9 cellular contexts compared by ENCODE assay signal in genomic region chr3:126835472-126836219, GRCh38.
DNase-seq lines count a peak whose midpoint lies in the region; ATAC-seq and TF ChIP-seq lines count a peak whose summit lies in the region.
"Had no signal": no experiment of that assay in that cellular context is flagged by ENCODE, and none has a peak within 500 bp of the region (broad histone marks: within the 10 kb centered on the region; RNA-seq: fewer than 3 reads in every experiment).

No MANE protein-coding gene starts in this region.

- CTCF ChIA-PET in Panc1 (lab: Charles Lee) = interaction anchor here (0.7 to 1.6 kb wide), 3 partner anchors 10 to 156 kb away, joined by 3 to 7 read pairs (median 3); no protein-coding TSS in a partner anchor

- TF ChIP-seq POLR2A in prostate gland (IDR thresholded peaks at IDR 0.05) = no peak

- POLR2A ChIA-PET in Panc1 (lab: Charles Lee) = no interaction called here

- no peak overlapping the region for H3K9ac ChIP-seq in GM23248

- peak overlapping the region; percentile 38 for H3K4me2 ChIP-seq in GM23248 (ENCODE audit: unreplicated experiment)

- H3K36me3 ChIP-seq in GM23248 (ENCODE audit: low read depth) = no peaks in the 10 kb centered on the region
- H3K36me3 ChIP-seq in Panc1 (ENCODE audit: control insufficient read depth, insufficient read depth, low read length) = no peaks in the 10 kb centered on the region
- H3K36me3 ChIP-seq in prostate gland = no peaks in the 10 kb centered on the region
- H3K36me3 ChIP-seq: heart left ventricle had no signal

- peak; percentile 91 for ATAC-seq in Panc1
- no peak for ATAC-seq in GM19351 (IDR thresholded peaks at IDR 0.05; ENCODE audit: unreplicated experiment)
- ATAC-seq in GM18517 (IDR thresholded peaks at IDR 0.05; ENCODE audit: unreplicated experiment) = no peak

- no TSS peak for BruUV-seq in Panc1 (replicated peaks; lab: Mats Ljungman, UMichigan)

- 72 to 73% methylated on average over 9 of the region's 9 CpGs for WGBS in GM23248 (ENCODE audit: low coverage in 1 of 2, low lambda C conversion rate in 2 of 2, missing lambda C conversion rate in 2 of 2), 2 experiments
- 28% methylated on average over 9 of the region's 9 CpGs for WGBS in prostate gland

- H4K20me1 ChIP-seq in GM23248 (ENCODE audit: insufficient read depth) = no peaks in the 10 kb centered on the region

- H3K79me2 ChIP-seq in GM23248 (ENCODE audit: insufficient read depth) = no peaks in the 10 kb centered on the region

- in situ Hi-C loops in GM23248 (cut with MboI) (no loop called here), Panc1 (cut with HindIII; ENCODE audit: low pct_unique_long_range_greater_than_20kb, low sequenced_read_pairs) (no loop called here)

- intact Hi-C loops in Panc1 (cut with micrococcal nuclease; ENCODE audit: unreplicated experiment) (no loop called here), prostate gland (cut with DNase I) (no loop called here)

- H3K27ac ChIP-seq in GM23248 (peak overlapping the region; percentile 63), Panc1 (ENCODE audit: low read length) (peak overlapping the region; percentile 51), prostate gland (no peak overlapping the region)
- H3K27ac ChIP-seq: heart left ventricle had no signal

- peak; percentile 63 for TF ChIP-seq CTCF in Panc1 (IDR thresholded peaks at IDR 0.05)
- TF ChIP-seq CTCF in prostate gland (IDR thresholded peaks at IDR 0.05) = peak in 2 of 4 experiments; percentile 35 to 41

- DNase-seq in GM23248 = peak; percentile 85
- no peak for DNase-seq in Panc1 (ENCODE audit: low read depth, low spot score)
- DNase-seq in fibroblast of gingiva (ENCODE audit: low read depth) = peak; percentile 11
- peak; percentile 49 for DNase-seq in prostate gland (ENCODE audit: low spot score)
- no peak for DNase-seq in stimulated activated CD4-positive, alpha-beta T cell treated with anti-CD3 and anti-CD28 coated beads, Interleukin-4, amount 100 ng/mL, for 1 hour
- DNase-seq: heart left ventricle, NCI-H524 had no signal

- H3K27me3 ChIP-seq in GM23248 (replicated peaks; ENCODE audit: insufficient read depth) (no peaks in the 10 kb centered on the region), Panc1 (ENCODE audit: control insufficient read depth, insufficient read depth, low read length) (no peaks in the 10 kb centered on the region), prostate gland (replicated peaks; ENCODE audit: insufficient read depth) (no peaks in the 10 kb centered on the region)
- H3K27me3 ChIP-seq: heart left ventricle had no signal

- H3K9me3 ChIP-seq in GM23248 (ENCODE audit: low read depth) = no peaks in the 10 kb centered on the region
- H3K9me3 ChIP-seq in Panc1 (ENCODE audit: control insufficient read depth, insufficient read depth, low read depth, low read length) = no peaks in the 10 kb centered on the region
- no peaks in the 10 kb centered on the region for H3K9me3 ChIP-seq in prostate gland
- H3K9me3 ChIP-seq: heart left ventricle had no signal

- peaks cover 15% of the 10 kb centered on the region for H3K4me1 ChIP-seq in GM23248 (ENCODE audit: insufficient read depth)
- peaks cover 23% of the 10 kb centered on the region for H3K4me1 ChIP-seq in Panc1 (ENCODE audit: control insufficient read depth, insufficient read depth, low read length)
- peaks cover 8% of the 10 kb centered on the region for H3K4me1 ChIP-seq in prostate gland (replicated peaks)

- H3K9me2 ChIP-seq in GM23248 (ENCODE audit: insufficient read depth) = no peaks in the 10 kb centered on the region

- peaks cover 14% of the 10 kb centered on the region for H3F3A ChIP-seq in GM23248 (ENCODE audit: insufficient read depth)

- H3K4me3 ChIP-seq in GM23248 = no peak overlapping the region
- no peak overlapping the region for H3K4me3 ChIP-seq in Panc1 (ENCODE audit: low read depth in 2 of 2, low read length in 2 of 2)
- no peak overlapping the region for H3K4me3 ChIP-seq in prostate gland
- H3K4me3 ChIP-seq: heart left ventricle had no signal

- H2AFZ ChIP-seq in GM23248 = 0 out of 2 replicates have a peak overlapping the region, but pooled peaks have one; percentile 3

Comparison
In these comparisons a context has a peak if more than half of its experiments do, and no peak if none do; other contexts are left out.
1. DNase-seq: peak in GM23248 (single experiment), fibroblast of gingiva (single experiment) and prostate gland (single experiment); none in Panc1 (single experiment) and stimulated activated CD4-positive, alpha-beta T cell treated with anti-CD3 and anti-CD28 coated beads, Interleukin-4, amount 100 ng/mL, for 1 hour (single experiment).
2. H3K27ac ChIP-seq: peak in GM23248 (single experiment) and Panc1 (single experiment); none in prostate gland (0 of 2).